ENCODE assay signal across 8 cellular contexts in the genomic region with DNA sequence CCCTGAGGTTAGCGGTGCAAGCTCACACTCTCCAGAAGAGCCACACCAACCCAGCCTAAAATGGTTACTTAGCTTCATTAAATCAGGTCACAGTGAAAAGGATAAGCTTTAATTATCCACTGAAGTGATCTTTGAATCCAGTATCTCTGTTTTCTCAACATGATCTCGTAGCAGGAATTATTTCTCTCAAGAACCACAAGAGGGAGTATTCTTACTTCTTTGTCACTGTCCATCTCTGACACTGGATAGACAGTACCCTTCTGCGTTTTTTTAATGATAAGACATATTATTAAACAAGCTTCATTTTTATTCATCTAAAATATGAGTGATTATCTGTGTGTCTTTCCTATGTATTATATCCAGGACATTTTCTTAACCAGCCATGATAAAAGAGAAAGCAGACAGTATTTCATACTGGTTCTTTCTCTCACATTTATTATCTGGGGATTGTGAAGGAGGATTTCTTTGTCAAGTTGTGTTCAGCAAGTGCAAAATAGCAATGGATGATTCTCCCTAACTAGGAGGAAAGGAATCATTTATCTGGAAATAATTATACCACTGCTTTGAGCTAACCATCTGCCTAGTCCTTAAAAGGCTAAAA.
DNase-seq lines count a peak whose midpoint lies in the region; ATAC-seq, FAIRE-seq and TF ChIP-seq lines count a peak whose summit lies in the region.

No MANE protein-coding gene starts in this region.

- H3K4me3 ChIP-seq in bronchial epithelial cell (ENCODE audit: low read depth, low read length), result no peak overlapping the region
- H3K4me3 ChIP-seq in uterus, result no peak overlapping the region

- H3K36me3 ChIP-seq in bronchial epithelial cell (ENCODE audit: control insufficient read depth, insufficient read depth, low read length) (no peaks in the 10 kb centered on the region), uterus (no peaks in the 10 kb centered on the region)

- intact Hi-C loops in uterus (cut with DNase I; ENCODE audit: low total_unique reads), result no loop called here

- FAIRE-seq in GM18507 (lab: Jason Lieb, UNC), result peak; percentile 42
- FAIRE-seq in bronchial epithelial cell (lab: Jason Lieb, UNC), result no peak

- ATAC-seq in HG03432 (IDR thresholded peaks at IDR 0.05; ENCODE audit: unreplicated experiment), result peak; percentile 75

- H3K27me3 ChIP-seq in bronchial epithelial cell (ENCODE audit: control insufficient read depth, insufficient read depth, low read length) (no peaks in the 10 kb centered on the region), uterus (no peaks in the 10 kb centered on the region)

- no peak for TF ChIP-seq POLR2A in uterus (IDR thresholded peaks at IDR 0.05)

- H3K4me1 ChIP-seq in uterus, result no peaks in the 10 kb centered on the region

- no peak overlapping the region for H3K27ac ChIP-seq in uterus

- no peaks in the 10 kb centered on the region for H3K9me3 ChIP-seq in uterus

- peak; percentile 21 for DNase-seq in AG08396 (ENCODE audit: low spot score)
- no peak for DNase-seq in GM18507 (ENCODE audit: extremely low spot score, insufficient read length, low read depth)
- peak; percentile 6 for DNase-seq in NCI-H524 treated with DMSO at 0.1 percent for 48 hours (lab: John Stamatoyannopoulos, UW)
- peak; percentile 55 for DNase-seq in bronchial epithelial cell (ENCODE audit: low read depth)
- peak; percentile 37 for DNase-seq in left kidney (ENCODE audit: low read depth, low spot score)
- DNase-seq in uterus, result no peak
- DNase-seq in activated CD4-positive, alpha-beta T cell treated with anti-CD3 and anti-CD28 coated beads for 48 hours, result no peak

- TF ChIP-seq CTCF in bronchial epithelial cell (IDR thresholded peaks at IDR 0.05; ENCODE audit: insufficient read depth, low read length, severe bottlenecking) (peak; percentile 40), uterus (IDR thresholded peaks at IDR 0.05) (peak; percentile 53 to 68 (median 58))

Comparison
In these comparisons a context has a peak if more than half of its experiments do, and no peak if none do; other contexts are left out.
1. DNase-seq: peak in AG08396 (single experiment), NCI-H524 treated with DMSO at 0.1 percent for 48 hours (single experiment), bronchial epithelial cell (single experiment) and left kidney (single experiment); none in GM18507 (single experiment), uterus (0 of 2) and activated CD4-positive, alpha-beta T cell treated with anti-CD3 and anti-CD28 coated beads for 48 hours (single experiment).